ENCODE assay signal across 1 cellular context in the genomic region with DNA sequence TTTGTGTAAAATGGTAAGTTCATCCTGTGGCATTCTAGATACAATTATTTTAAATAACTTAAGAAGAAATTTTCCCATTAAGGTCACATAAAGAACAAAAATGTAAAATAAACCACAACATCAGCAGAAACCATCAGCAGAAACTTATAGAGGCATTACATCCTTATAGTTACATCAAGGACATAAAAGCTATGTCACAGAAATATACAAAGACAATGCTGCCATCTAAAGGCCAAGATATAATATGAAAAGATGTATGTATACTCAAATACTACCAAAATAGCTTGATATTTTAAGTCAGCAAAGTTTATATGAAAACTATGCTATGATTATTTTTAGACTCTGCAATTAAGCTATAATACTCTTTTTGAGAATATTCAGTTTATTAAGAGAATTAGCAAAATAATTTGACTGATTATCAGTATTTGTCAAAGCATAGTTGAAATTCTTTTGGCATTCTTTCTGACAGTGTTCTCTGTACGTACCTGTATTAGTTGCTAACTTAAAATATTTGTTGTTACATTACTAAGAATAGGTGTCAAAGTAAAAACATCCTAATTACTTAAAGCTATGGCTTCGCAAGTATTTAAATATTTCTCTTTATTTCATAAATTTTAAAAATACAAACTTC.
TF ChIP-seq lines count a peak whose summit lies in the region.

No MANE protein-coding gene starts in this region.

TF ChIP-seq in HepG2, 621 proteins besides CTCF, POLR2A, EP300 and RAD21 (continued from another document):
- TF ChIP-seq, protein P1, sequence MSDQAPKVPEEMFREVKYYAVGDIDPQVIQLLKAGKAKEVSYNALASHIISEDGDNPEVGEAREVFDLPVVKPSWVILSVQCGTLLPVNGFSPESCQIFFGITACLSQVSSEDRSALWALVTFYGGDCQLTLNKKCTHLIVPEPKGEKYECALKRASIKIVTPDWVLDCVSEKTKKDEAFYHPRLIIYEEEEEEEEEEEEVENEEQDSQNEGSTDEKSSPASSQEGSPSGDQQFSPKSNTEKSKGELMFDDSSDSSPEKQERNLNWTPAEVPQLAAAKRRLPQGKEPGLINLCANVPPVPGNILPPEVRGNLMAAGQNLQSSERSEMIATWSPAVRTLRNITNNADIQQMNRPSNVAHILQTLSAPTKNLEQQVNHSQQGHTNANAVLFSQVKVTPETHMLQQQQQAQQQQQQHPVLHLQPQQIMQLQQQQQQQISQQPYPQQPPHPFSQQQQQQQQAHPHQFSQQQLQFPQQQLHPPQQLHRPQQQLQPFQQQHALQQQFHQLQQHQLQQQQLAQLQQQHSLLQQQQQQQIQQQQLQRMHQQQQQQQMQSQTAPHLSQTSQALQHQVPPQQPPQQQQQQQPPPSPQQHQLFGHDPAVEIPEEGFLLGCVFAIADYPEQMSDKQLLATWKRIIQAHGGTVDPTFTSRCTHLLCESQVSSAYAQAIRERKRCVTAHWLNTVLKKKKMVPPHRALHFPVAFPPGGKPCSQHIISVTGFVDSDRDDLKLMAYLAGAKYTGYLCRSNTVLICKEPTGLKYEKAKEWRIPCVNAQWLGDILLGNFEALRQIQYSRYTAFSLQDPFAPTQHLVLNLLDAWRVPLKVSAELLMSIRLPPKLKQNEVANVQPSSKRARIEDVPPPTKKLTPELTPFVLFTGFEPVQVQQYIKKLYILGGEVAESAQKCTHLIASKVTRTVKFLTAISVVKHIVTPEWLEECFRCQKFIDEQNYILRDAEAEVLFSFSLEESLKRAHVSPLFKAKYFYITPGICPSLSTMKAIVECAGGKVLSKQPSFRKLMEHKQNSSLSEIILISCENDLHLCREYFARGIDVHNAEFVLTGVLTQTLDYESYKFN (CRISPR knock-in tag; conservative IDR thresholded peaks at IDR 0.05) = no peak
- no peak for TF ChIP-seq EEA1 (CRISPR knock-in tag; IDR thresholded peaks at IDR 0.05; ENCODE audit: borderline replicate concordance)
- no peak for TF ChIP-seq ZNF616 (CRISPR knock-in tag; IDR thresholded peaks at IDR 0.05; ENCODE audit: low read depth)
- TF ChIP-seq MAFK (conservative IDR thresholded peaks at IDR 0.05 in 1 of 2, IDR thresholded peaks at IDR 0.05 in 1 of 2; ENCODE audit: low read length in 2 of 2) = peak; percentile 51 to 58; a peak in 3 of 4 replicates
- TF ChIP-seq ETV5 (CRISPR knock-in tag; IDR thresholded peaks at IDR 0.05; ENCODE audit: borderline replicate concordance) = no peak
- no peak for TF ChIP-seq KAT7 (CRISPR knock-in tag; IDR thresholded peaks at IDR 0.05; ENCODE audit: borderline replicate concordance)
